8 cellular contexts compared by ENCODE assay signal in the genomic region with DNA sequence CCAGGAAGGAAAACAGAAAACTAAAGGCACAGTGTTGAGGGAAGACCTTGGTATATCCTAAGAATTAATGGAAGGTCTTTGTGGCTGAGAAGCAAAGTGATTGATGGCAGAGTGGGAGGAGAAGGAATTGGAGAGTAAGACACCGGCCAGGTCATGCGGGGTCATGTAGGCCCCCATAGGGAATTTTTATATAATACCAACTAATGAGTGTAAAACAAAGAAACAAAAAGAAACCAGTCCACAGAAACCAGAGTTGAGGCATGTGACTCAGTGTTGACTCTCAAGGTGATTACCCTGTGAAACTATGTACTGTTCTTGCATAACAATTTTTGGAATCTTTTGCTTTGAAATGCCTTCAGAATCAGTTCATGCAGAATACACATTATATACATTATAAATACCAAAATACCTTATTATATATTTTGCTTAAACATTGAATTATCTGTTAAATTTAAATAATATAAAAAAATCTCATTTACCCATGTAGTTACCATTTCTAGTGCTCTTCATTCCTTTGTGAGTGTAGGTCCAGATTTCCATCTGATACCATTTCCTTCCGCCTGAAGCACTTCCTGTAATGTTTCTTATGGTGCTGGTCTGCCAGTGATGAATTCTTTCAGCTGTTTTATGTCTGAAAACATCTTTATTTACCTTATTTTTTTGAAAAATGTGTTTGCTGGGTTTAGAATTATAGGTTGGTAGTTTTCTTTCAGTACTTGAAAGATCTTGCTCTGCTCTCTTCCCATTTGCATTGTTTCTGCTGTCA. TPM values are rescaled to one million over a fixed set of nuclear protein-coding genes. Genes with fewer than 3 reads are reported as not detected.
DNase-seq lines count a peak whose midpoint lies in the region; ATAC-seq, FAIRE-seq and TF ChIP-seq lines count a peak whose summit lies in the region.
"Had no signal": no experiment of that assay in that cellular context is flagged by ENCODE, and none has a peak within 500 bp of the region (broad histone marks: within the 10 kb centered on the region; RNA-seq: fewer than 3 reads in every experiment).

No MANE protein-coding gene starts in this region.

- H3K4me3 ChIP-seq in MG63 (no peak overlapping the region), brain microvascular endothelial cell (ENCODE audit: low read depth, low read length) (no peak overlapping the region), kidney (ENCODE audit: low read length in 2 of 2) (no peak overlapping the region)

- TF ChIP-seq CTCF in brain microvascular endothelial cell (IDR thresholded peaks at IDR 0.05; ENCODE audit: low read depth, low read length, missing control alignments) (no peak), omental fat pad (IDR thresholded peaks at IDR 0.05) (no peak), kidney (IDR thresholded peaks at IDR 0.05; ENCODE audit: borderline replicate concordance, extremely low read depth, insufficient read depth) (no peak)

- intact Hi-C loops in kidney (cut with DNase I), result no loop called here

- H3K27ac ChIP-seq in brain microvascular endothelial cell (peak overlapping the region; percentile 92), substantia nigra (ENCODE audit: low read depth, low read length, poor library complexity, severe bottlenecking) (no peak overlapping the region), kidney (ENCODE audit: low read depth in 2 of 2, low read length in 2 of 2) (no peak overlapping the region)

- in situ Hi-C loops in brain microvascular endothelial cell (cut with HindIII; ENCODE audit: low pct_ligation_motif_present, low sequenced_read_pairs), result no loop called here

- no peak overlapping the region for H3K9ac ChIP-seq in kidney (ENCODE audit: low read length in 2 of 2)

- no peaks in the 10 kb centered on the region for H3K4me1 ChIP-seq in kidney (ENCODE audit: control insufficient read depth in 1 of 2, insufficient read depth in 1 of 2, low read depth in 1 of 2, low read length in 2 of 2)

- H3K27me3 ChIP-seq in MG63 (no peaks in the 10 kb centered on the region), brain microvascular endothelial cell (replicated peaks) (no peaks in the 10 kb centered on the region)

- peak; percentile 72 for DNase-seq in Daoy (ENCODE audit: low read depth)
- peak; percentile 69 for DNase-seq in MG63
- DNase-seq in brain microvascular endothelial cell, result peak; percentile 78
- DNase-seq in omental fat pad (ENCODE audit: low spot score), result no peak
- no peak for DNase-seq in NCI-H2081 (lab: John Stamatoyannopoulos, UW)
- no peak for DNase-seq in substantia nigra (lab: John Stamatoyannopoulos, UW)
- no peak for DNase-seq in kidney
- DNase-seq: NCI-H1694 treated with DMSO at 0.1 percent for 48 hours had no signal

- FAIRE-seq in kidney (lab: Jason Lieb, UNC), result no peak

- peak; percentile 23 for ATAC-seq in omental fat pad (ENCODE audit: low FRiP score)

- H3K9me3 ChIP-seq in MG63 (peaks cover 15% of the 10 kb centered on the region), kidney (ENCODE audit: control insufficient read depth in 1 of 2, low read length in 2 of 2) (no peaks in the 10 kb centered on the region)

- H3K36me3 ChIP-seq in MG63, result peaks cover 66% of the 10 kb centered on the region
- H3K36me3 ChIP-seq in brain microvascular endothelial cell (replicated peaks), result peaks cover 2% of the 10 kb centered on the region
- no peaks in the 10 kb centered on the region for H3K36me3 ChIP-seq in kidney (ENCODE audit: control insufficient read depth in 1 of 2, insufficient read depth in 2 of 2, low read length in 2 of 2)

RNA-seq across cellular contexts. Expression of a gene that starts 8.6 kb away (rescaled TPM):
- 16.1 and 17.7 TPM in 2 replicates for total RNA-seq in Daoy (2014; rRNA removed; shearing (Covaris generic))
- total RNA-seq in MG63 (2014; rRNA removed; shearing (Covaris generic); ENCODE audit: low replicate concordance), result 15.3 and 24.3 TPM in 2 replicates
- 10 to 100 TPM; 45.4 to 84.0 (median 61.3) TPM for total RNA-seq in omental fat pad
- total RNA-seq in kidney, result 18.1 TPM
- polyA plus RNA-seq in kidney (ENCODE audit: insufficient read depth, low read depth, low replicate concordance), result 7.8 TPM

RNA-seq across cellular contexts. Expression of a gene that starts 49.4 kb away (rescaled TPM):
- total RNA-seq in Daoy (2014; rRNA removed; shearing (Covaris generic)), result not detected in 2 replicates
- total RNA-seq in MG63 (2014; rRNA removed; shearing (Covaris generic); ENCODE audit: low replicate concordance), result not detected in 2 replicates
- total RNA-seq in omental fat pad, result under 1 TPM in 1 of 4 donors, not detected in 3; 0.09 TPM
- not detected for total RNA-seq in kidney
- polyA plus RNA-seq in kidney (ENCODE audit: insufficient read depth, low read depth, low replicate concordance), result 1.3 TPM

Comparison
In these comparisons a context has a peak if more than half of its experiments do, and no peak if none do; other contexts are left out.
1. DNase-seq: peak in Daoy (single experiment), MG63 (single experiment) and brain microvascular endothelial cell (single experiment); none in omental fat pad (single experiment), NCI-H2081 (0 of 2), substantia nigra (0 of 49) and kidney (single experiment).